1 cellular context compared by ENCODE assay signal in the genomic region with DNA sequence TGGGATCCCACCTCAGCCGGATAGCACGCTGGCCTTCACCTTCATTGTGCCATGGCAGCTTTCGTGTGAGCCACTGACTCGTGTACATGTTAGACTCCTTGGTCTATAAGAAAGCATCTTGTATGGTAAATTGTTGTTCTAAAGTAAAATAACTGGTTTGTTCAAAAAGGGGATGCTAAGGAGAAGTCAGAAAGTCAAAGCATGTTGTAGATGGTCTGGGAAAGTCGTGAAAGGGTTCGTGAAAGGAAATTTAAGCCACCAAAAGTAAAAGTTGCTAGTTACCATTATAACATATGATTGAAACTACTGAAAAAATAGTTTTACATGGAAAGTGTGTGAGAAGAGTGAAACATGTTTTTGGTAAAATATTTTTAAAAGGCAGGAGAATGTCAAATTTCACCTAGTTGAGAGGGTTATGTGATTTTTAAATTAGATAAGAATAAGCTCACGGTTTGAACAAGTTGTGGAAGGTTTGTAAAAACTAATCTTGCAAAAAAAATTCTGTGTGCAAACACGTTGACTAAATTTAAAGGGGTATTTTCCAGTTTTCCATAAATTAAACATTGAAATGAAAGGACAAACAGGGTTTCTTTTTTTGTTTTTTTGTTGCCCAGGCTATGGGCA.
A peak's percentile ranks its signal among the peaks of the same experiment; 100 is the strongest.
TF ChIP-seq lines count a peak whose summit lies in the region.

No MANE protein-coding gene starts in this region.

TF ChIP-seq in HepG2, 621 proteins besides CTCF, POLR2A, EP300 and RAD21:
- TF ChIP-seq ZNF724P (CRISPR knock-in tag; IDR thresholded peaks at IDR 0.05; ENCODE audit: borderline replicate concordance) (peak; percentile 100), ZNF280D (CRISPR knock-in tag; IDR thresholded peaks at IDR 0.05) (peak; percentile 76; the same call in 1 of the 2 replicates), ZFP36 (IDR thresholded peaks at IDR 0.05; ENCODE audit: borderline replicate concordance, low read depth, low read length, partially characterized antibody) (peak; percentile 64)
- TF ChIP-seq, protein P1, sequence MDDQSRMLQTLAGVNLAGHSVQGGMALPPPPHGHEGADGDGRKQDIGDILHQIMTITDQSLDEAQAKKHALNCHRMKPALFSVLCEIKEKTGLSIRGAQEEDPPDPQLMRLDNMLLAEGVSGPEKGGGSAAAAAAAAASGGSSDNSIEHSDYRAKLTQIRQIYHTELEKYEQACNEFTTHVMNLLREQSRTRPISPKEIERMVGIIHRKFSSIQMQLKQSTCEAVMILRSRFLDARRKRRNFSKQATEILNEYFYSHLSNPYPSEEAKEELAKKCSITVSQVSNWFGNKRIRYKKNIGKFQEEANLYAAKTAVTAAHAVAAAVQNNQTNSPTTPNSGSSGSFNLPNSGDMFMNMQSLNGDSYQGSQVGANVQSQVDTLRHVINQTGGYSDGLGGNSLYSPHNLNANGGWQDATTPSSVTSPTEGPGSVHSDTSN (CRISPR knock-in tag; IDR thresholded peaks at IDR 0.05; ENCODE audit: borderline replicate concordance), result no peak
